Comparison of ENCODE assay signal across 17 cellular contexts in genomic region chr7:25009271-25009670, GRCh38. TPM values are rescaled to one million over a fixed set of nuclear protein-coding genes. Genes with fewer than 3 reads are reported as not detected.
DNase-seq lines count a peak whose midpoint lies in the region; ATAC-seq and TF ChIP-seq lines count a peak whose summit lies in the region.
"Had no signal": no experiment of that assay in that cellular context is flagged by ENCODE, and none has a peak within 500 bp of the region (broad histone marks: within the 10 kb centered on the region; RNA-seq: fewer than 3 reads in every experiment).

No MANE protein-coding gene starts in this region.

- no peaks in the 10 kb centered on the region for H4K20me1 ChIP-seq in mammary epithelial cell (ENCODE audit: insufficient read depth, low read length)

- H3K9ac ChIP-seq in mammary epithelial cell (ENCODE audit: insufficient read depth, low read length): no peak overlapping the region

- dilution Hi-C loops in mammary epithelial cell (cut with HindIII; ENCODE audit: low sequenced_read_pairs): no loop called here

- in situ Hi-C loops in mammary epithelial cell (cut with MboI; ENCODE audit: low sequenced_read_pairs in 2 of 2): no loop called here

- H3K9me3 ChIP-seq in mammary epithelial cell (replicated peaks; ENCODE audit: insufficient read depth, low read length): no peaks in the 10 kb centered on the region
- H3K9me3 ChIP-seq in lower lobe of right lung: no peaks in the 10 kb centered on the region
- H3K9me3 ChIP-seq: prostate gland had no signal

- no peaks in the 10 kb centered on the region for H3K79me2 ChIP-seq in mammary epithelial cell (ENCODE audit: insufficient read depth, low read length)

- H3K27me3 ChIP-seq in mammary epithelial cell (ENCODE audit: insufficient read depth, low read length): no peaks in the 10 kb centered on the region
- no peaks in the 10 kb centered on the region for H3K27me3 ChIP-seq in lower lobe of right lung (ENCODE audit: low read depth)

- H2AFZ ChIP-seq in mammary epithelial cell (ENCODE audit: low read depth, low read length): no peak overlapping the region

- no peaks in the 10 kb centered on the region for H3K36me3 ChIP-seq in mammary epithelial cell (ENCODE audit: insufficient read depth, low read length)
- H3K36me3 ChIP-seq in lower lobe of right lung: no peaks in the 10 kb centered on the region
- H3K36me3 ChIP-seq: prostate gland, WERI-Rb-1 had no signal

- peak; percentile 87 to 95 for ATAC-seq in lower lobe of right lung

- no peak overlapping the region for H3K4me3 ChIP-seq in AG10803 (ENCODE audit: low read length)
- H3K4me3 ChIP-seq in mammary epithelial cell (replicated peaks in 1 of 3; ENCODE audit: insufficient read depth in 1 of 3, low read depth in 2 of 3, low read length in 3 of 3): no peak overlapping the region
- H3K4me3 ChIP-seq in lower lobe of right lung: no peak overlapping the region
- H3K4me3 ChIP-seq: prostate gland had no signal

- DNase-seq in AG10803 (ENCODE audit: low read depth): peak; percentile 97
- peak; percentile 83 for DNase-seq in LHCN-M2 (ENCODE audit: low read depth)
- peak; percentile 81 for DNase-seq in mammary epithelial cell
- DNase-seq in lower lobe of right lung: no peak
- DNase-seq in NCI-H526 treated with DMSO at 0.1 percent for 48 hours (lab: John Stamatoyannopoulos, UW): no peak
- DNase-seq in NCI-H2107 (lab: John Stamatoyannopoulos, UW): no peak
- no peak for DNase-seq in activated CD8-positive, alpha-beta memory T cell treated with anti-CD3 and anti-CD28 coated beads, Interleukin-2, amount 50 U/mL, for 4 hours
- DNase-seq in activated CD4-positive, alpha-beta T cell treated with anti-CD3 and anti-CD28 coated beads, Interleukin-2, amount 50 U/mL, for 1 hour: no peak
- DNase-seq: anterior cingulate cortex; endodermal cell; midbrain; NCI-H1417 treated with DMSO at 0.1 percent for 48 hours; NCI-H748 treated with DMSO at 0.1 percent for 48 hours; stimulated activated CD4-positive, alpha-beta T cell treated with anti-CD3 and anti-CD28 coated beads, Interleukin-2, amount 100 ng/mL, for 48 hours; stimulated activated naive CD4-positive, alpha-beta T cell; WERI-Rb-1 had no signal

- CTCF ChIA-PET in mammary epithelial cell (lab: Charles Lee; ENCODE audit: low non-redundant PET): interaction anchor here (0.6 kb wide), 1 partner anchor 30 kb away, joined by 3 read pairs; no protein-coding TSS in a partner anchor

- TF ChIP-seq CTCF in AG10803 (conservative IDR thresholded peaks at IDR 0.05; ENCODE audit: low read length) (no peak), mammary epithelial cell (conservative IDR thresholded peaks at IDR 0.05 in 1 of 2, IDR thresholded peaks at IDR 0.05 in 1 of 2; ENCODE audit: extremely low read depth in 1 of 2, insufficient read depth in 1 of 2, low read depth in 1 of 2, low read length in 2 of 2) (no peak), lower lobe of right lung (IDR thresholded peaks at IDR 0.05) (no peak)

- 51% methylated on average over 5 of the region's 5 CpGs for WGBS in mammary epithelial cell (ENCODE audit: low coverage, missing lambda C conversion rate)

- H3K4me1 ChIP-seq in mammary epithelial cell (ENCODE audit: insufficient read depth, low read length) (peaks cover 12% of the 10 kb centered on the region), lower lobe of right lung (no peaks in the 10 kb centered on the region)
- H3K4me1 ChIP-seq: prostate gland had no signal

- no TSS peak for BruUV-seq in mammary epithelial cell (replicated peaks; lab: Mats Ljungman, UMichigan)

- intact Hi-C loops in mammary epithelial cell (cut with micrococcal nuclease): no loop called here
- intact Hi-C loops in lower lobe of right lung (cut with DNase I): no loop called here

- H3K27ac ChIP-seq in mammary epithelial cell (ENCODE audit: insufficient read depth, low read depth, low read length) (no peak overlapping the region), lower lobe of right lung (no peak overlapping the region)
- H3K27ac ChIP-seq: prostate gland, WERI-Rb-1 had no signal

- H3K4me2 ChIP-seq in mammary epithelial cell (ENCODE audit: insufficient read depth, low read depth, low read length): no peak overlapping the region

RNA-seq across cellular contexts. Expression of gene OSBPL3, which starts 29.3 kb away (rescaled TPM):
- 41.2 and 48.7 TPM in 2 replicates for total RNA-seq in LHCN-M2 (2014; rRNA removed)
- polyA plus RNA-seq in LHCN-M2 (2012): 12.6 TPM
- total RNA-seq in mammary epithelial cell: 10 to 100 TPM; 42.7 to 64.8 TPM
- 22.9 TPM for polyA plus RNA-seq in mammary epithelial cell
- 26.3 TPM for polyA minus RNA-seq in mammary epithelial cell
- 24.9 TPM for total RNA-seq in lower lobe of right lung

Comparison
In these comparisons a context has a peak if more than half of its experiments do, and no peak if none do; other contexts are left out.
1. DNase-seq: peak in AG10803 (single experiment), LHCN-M2 (single experiment) and mammary epithelial cell (single experiment); none in lower lobe of right lung (single experiment), NCI-H526 treated with DMSO at 0.1 percent for 48 hours (single experiment), NCI-H2107 (single experiment), activated CD8-positive, alpha-beta memory T cell treated with anti-CD3 and anti-CD28 coated beads, Interleukin-2, amount 50 U/mL, for 4 hours (single experiment) and activated CD4-positive, alpha-beta T cell treated with anti-CD3 and anti-CD28 coated beads, Interleukin-2, amount 50 U/mL, for 1 hour (single experiment).